8 cellular contexts compared by ENCODE assay signal in genomic region chr3:134486577-134487041, GRCh38. TPM values are rescaled to one million over a fixed set of nuclear protein-coding genes. Genes with fewer than 3 reads are reported as not detected.
DNase-seq lines count a peak whose midpoint lies in the region; ATAC-seq and TF ChIP-seq lines count a peak whose summit lies in the region.

No MANE protein-coding gene starts in this region.

- H3K4me3 ChIP-seq in body of pancreas (peak overlapping the region; percentile 68 to 94), kidney epithelial cell (ENCODE audit: low read depth, low read length) (peak overlapping the region; percentile 64), stomach smooth muscle (ENCODE audit: low read length in 2 of 2) (peak overlapping the region; percentile 87 to 98)

- H3K9me3 ChIP-seq in ES-I3 (ENCODE audit: control insufficient read depth, insufficient read depth, low read length) (no peaks in the 10 kb centered on the region), body of pancreas (no peaks in the 10 kb centered on the region), stomach smooth muscle (ENCODE audit: control insufficient read depth in 2 of 2, low read length in 2 of 2) (no peaks in the 10 kb centered on the region)

- H3K9ac ChIP-seq in ES-I3 (ENCODE audit: low read depth, low read length) (peak overlapping the region; percentile 78), stomach smooth muscle (ENCODE audit: low read length in 2 of 2) (peak overlapping the region; percentile 91 to 99)

- 1% methylated on average over 13 to 17 of the region's 17 CpGs for WGBS in body of pancreas, 2 donors

- ATAC-seq in GM21717 (IDR thresholded peaks at IDR 0.05; ENCODE audit: unreplicated experiment) (peak; percentile 14), body of pancreas (no peak)

- peaks cover 11% of the 10 kb centered on the region; the same call in 1 of the 2 replicates for H3K4me1 ChIP-seq in ES-I3 (ENCODE audit: insufficient read depth, low read length)
- peaks cover 48% of the 10 kb centered on the region for H3K4me1 ChIP-seq in body of pancreas
- peaks cover 24% of the 10 kb centered on the region for H3K4me1 ChIP-seq in stomach smooth muscle (ENCODE audit: control insufficient read depth, insufficient read depth, low read length)

- peak; percentile 17 for DNase-seq in NCI-H524 treated with DMSO at 0.1 percent for 48 hours (lab: John Stamatoyannopoulos, UW)
- DNase-seq in body of pancreas, result no peak
- DNase-seq in kidney epithelial cell (ENCODE audit: low read depth), result no peak
- no peak for DNase-seq in GM13976 (ENCODE audit: low spot score)
- no peak for DNase-seq in middle frontal gyrus (ENCODE audit: extremely low spot score, low spot score)

- H3K27ac ChIP-seq in body of pancreas (peak overlapping the region; percentile 87 to 99 (median 94)), stomach smooth muscle (ENCODE audit: low read length) (peak overlapping the region; percentile 97)

- TF ChIP-seq CTCF in body of pancreas (IDR thresholded peaks at IDR 0.05) (no peak), kidney epithelial cell (IDR thresholded peaks at IDR 0.05; ENCODE audit: insufficient read depth, low read length, poor library complexity, severe bottlenecking) (no peak), GM13976 (IDR thresholded peaks at IDR 0.05; ENCODE audit: borderline replicate concordance, control extremely low read depth, extremely low read depth, insufficient read depth, missing control alignments) (no peak)

- TF ChIP-seq POLR2A in body of pancreas (IDR thresholded peaks at IDR 0.05), result no peak

- H3K27me3 ChIP-seq in body of pancreas (no peaks in the 10 kb centered on the region), kidney epithelial cell (ENCODE audit: control insufficient read depth, insufficient read depth, low read length) (no peaks in the 10 kb centered on the region), stomach smooth muscle (ENCODE audit: control insufficient read depth in 1 of 2, insufficient read depth in 2 of 2, low read length in 2 of 2) (no peaks in the 10 kb centered on the region)

- intact Hi-C loops in body of pancreas (cut with DNase I), result no loop called here

- peaks cover 8% of the 10 kb centered on the region for H3K36me3 ChIP-seq in ES-I3 (ENCODE audit: insufficient read depth, low read length)
- H3K36me3 ChIP-seq in body of pancreas (replicated peaks in 1 of 2; ENCODE audit: insufficient read depth in 1 of 2, low read depth in 2 of 2), result peaks cover 3 to 8% of the 10 kb centered on the region in 2 donors
- H3K36me3 ChIP-seq in kidney epithelial cell (ENCODE audit: control insufficient read depth, insufficient read depth, low read length), result no peaks in the 10 kb centered on the region
- peaks cover 0 to 6% of the 10 kb centered on the region in 2 donors for H3K36me3 ChIP-seq in stomach smooth muscle (ENCODE audit: control insufficient read depth in 2 of 2, insufficient read depth in 2 of 2, low read length in 2 of 2)

- in situ Hi-C loops in GM13976 (cut with MboI; ENCODE audit: low sequenced_read_pairs, unreplicated experiment), result no loop called here

RNA-seq across cellular contexts. Expression of gene CEP63, which starts 0.8 kb away (rescaled TPM):
- total RNA-seq in body of pancreas (10 to 100 TPM; 19.2 to 30.0 TPM), kidney epithelial cell (11.7 and 17.8 TPM in 2 replicates)

RNA-seq across cellular contexts. Expression of gene ANAPC13, which starts 0.8 kb away (rescaled TPM):
- 10 to 100 TPM; 21.3 to 36.3 TPM for total RNA-seq in body of pancreas
- 48.7 and 50.1 TPM in 2 replicates for total RNA-seq in kidney epithelial cell
